Comparison of ENCODE assay signal across 8 cellular contexts in the genomic region with DNA sequence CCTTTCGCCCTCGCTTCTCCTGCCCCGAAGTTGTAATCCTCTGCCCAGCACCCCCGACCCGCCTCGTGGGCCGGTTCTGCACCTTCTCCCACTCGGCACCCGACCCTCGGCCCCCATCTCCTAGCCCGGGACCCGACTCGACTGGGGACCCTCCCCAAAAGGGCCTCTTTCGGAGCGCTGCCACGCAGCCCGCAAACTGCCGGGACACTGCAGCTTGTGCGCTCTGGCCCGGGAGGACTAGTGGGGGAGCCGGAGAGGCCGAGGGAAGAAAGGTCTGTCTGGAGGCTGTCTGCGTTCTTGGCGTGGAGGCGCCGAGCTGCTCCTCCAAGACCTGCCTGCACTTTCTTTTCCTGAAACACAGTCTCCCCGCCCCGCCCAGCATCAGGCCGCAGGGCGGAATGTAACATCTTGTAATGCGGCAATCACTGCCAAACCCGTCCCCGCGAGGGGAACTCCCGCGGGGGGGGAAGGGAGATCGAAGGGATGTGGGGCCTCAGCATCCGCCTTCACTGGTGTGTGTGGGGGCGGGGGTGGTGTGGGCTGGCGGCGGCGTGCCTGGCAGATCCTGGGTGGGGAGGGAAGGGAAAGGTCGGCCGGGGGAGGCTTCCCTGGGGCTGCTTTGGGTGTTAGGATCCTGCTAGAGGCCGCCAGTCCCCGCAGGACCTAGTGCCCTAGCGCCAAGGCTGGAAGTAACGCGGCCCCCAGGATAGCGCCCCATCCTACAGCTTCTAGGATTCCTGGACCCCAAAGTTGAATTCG. TPM values are rescaled to one million over a fixed set of nuclear protein-coding genes. Genes with fewer than 3 reads are reported as not detected.
A peak's percentile ranks its signal among the peaks of the same experiment; 100 is the strongest.
DNase-seq lines count a peak whose midpoint lies in the region; ATAC-seq and TF ChIP-seq lines count a peak whose summit lies in the region.

No MANE protein-coding gene starts in this region.

- TF ChIP-seq EP300 in SK-N-SH (IDR thresholded peaks at IDR 0.05; ENCODE audit: borderline replicate concordance in 1 of 2, low read depth in 1 of 2, low read length in 1 of 2) = no peak

- WGBS in SK-N-SH (ENCODE audit: low lambda C conversion rate) = 0% methylated on average over 27 of the region's 51 CpGs
- 1% methylated on average over 39 of the region's 51 CpGs for WGBS in hepatocyte (ENCODE audit: low lambda C conversion rate, missing lambda C conversion rate)

- H3K4me1 ChIP-seq in CD8-positive, alpha-beta T cell (ENCODE audit: insufficient read depth, low read length) = peaks cover 56% of the 10 kb centered on the region
- H3K4me1 ChIP-seq in HEK293 (ENCODE audit: control insufficient read depth, insufficient read depth, low read length) (peaks cover 12% of the 10 kb centered on the region), SK-N-SH (ENCODE audit: control insufficient read depth in 1 of 2, insufficient read depth in 2 of 2, low read depth in 1 of 2, low read length in 1 of 2) (peaks cover 22% of the 10 kb centered on the region in 2 experiments), adipocyte (ENCODE audit: control insufficient read depth, insufficient read depth, low read length) (peaks cover 44% of the 10 kb centered on the region), hepatocyte (ENCODE audit: insufficient read depth) (peaks cover 40% of the 10 kb centered on the region), skeletal muscle tissue (ENCODE audit: control insufficient read depth in 3 of 3, insufficient read depth in 3 of 3, low read length in 3 of 3) (peaks cover 28 to 45% (median 39%) of the 10 kb centered on the region in 3 donors)

- peaks cover 32% of the 10 kb centered on the region for H3K4me1 Mint-ChIP-seq in CD8-positive, alpha-beta T cell (ENCODE audit: low read depth)

- peak overlapping the region; percentile 64; the same call in 1 of the 2 replicates for H2AFZ ChIP-seq in SK-N-SH (ENCODE audit: low read depth)
- peak overlapping the region; percentile 39 for H2AFZ ChIP-seq in hepatocyte

- ATAC-seq in CD8-positive, alpha-beta T cell = peak; percentile 89
- ATAC-seq in HG03520 (IDR thresholded peaks at IDR 0.05; ENCODE audit: unreplicated experiment) = no peak
- ATAC-seq in HG03025 (IDR thresholded peaks at IDR 0.05; ENCODE audit: low FRiP score, unreplicated experiment) = no peak

- H3K9me3 ChIP-seq in CD8-positive, alpha-beta T cell (ENCODE audit: low read length) = no peaks in the 10 kb centered on the region
- H3K9me3 ChIP-seq in HEK293 (ENCODE audit: control insufficient read depth, insufficient read depth, low read depth, low read length) = no peaks in the 10 kb centered on the region
- no peaks in the 10 kb centered on the region for H3K9me3 ChIP-seq in SK-N-SH
- H3K9me3 ChIP-seq in adipocyte (ENCODE audit: control insufficient read depth, low read length) = no peaks in the 10 kb centered on the region
- H3K9me3 ChIP-seq in hepatocyte (ENCODE audit: low read depth) = no peaks in the 10 kb centered on the region
- H3K9me3 ChIP-seq in skeletal muscle tissue (ENCODE audit: control insufficient read depth in 3 of 3, low read length in 3 of 3) = no peaks in the 10 kb centered on the region

- H3K9ac ChIP-seq in SK-N-SH (peak overlapping the region; percentile 27; the same call in 1 of the 2 replicates), adipocyte (ENCODE audit: low read length) (peak overlapping the region; percentile 66), skeletal muscle tissue (ENCODE audit: low read depth in 1 of 3, low read length in 3 of 3) (peak overlapping the region in 1 of 3 donors; percentile 45)

- peak overlapping the region; percentile 56 for H3K4me3 ChIP-seq in CD8-positive, alpha-beta T cell (ENCODE audit: low read depth, low read length)
- H3K4me3 ChIP-seq in HEK293 (ENCODE audit: low read depth, low read length) (peak overlapping the region; percentile 83), SK-N-SH (ENCODE audit: low read depth in 2 of 2, low read length in 1 of 2) (peak overlapping the region; percentile 36 to 59), adipocyte (ENCODE audit: low read length) (peak overlapping the region; percentile 82), hepatocyte (no peak overlapping the region), skeletal muscle tissue (ENCODE audit: low read length in 3 of 3) (peak overlapping the region; percentile 23 to 64 (median 63))

- peak; percentile 52 to 91 (median 75) for DNase-seq in CD8-positive, alpha-beta T cell
- peak; percentile 74 for DNase-seq in SK-N-SH
- peak; percentile 97 for DNase-seq in adipocyte (ENCODE audit: low read depth)
- DNase-seq in hepatocyte (ENCODE audit: low spot score) = peak; percentile 67

- H3K4me3 Mint-ChIP-seq in CD8-positive, alpha-beta T cell = peak overlapping the region; percentile 86

- POLR2A ChIA-PET in CD8-positive, alpha-beta T cell (lab: Charles Lee) = interaction anchor here (0.8 to 2.0 kb wide), 4 partner anchors 9 to 14 kb away, joined by 3 to 6 read pairs (median 4); no protein-coding TSS in a partner anchor
- POLR2A ChIA-PET in HEK293 (lab: Yijun Ruan, JAX) = interaction anchor here (0.7 to 8.7 kb wide), 15 partner anchors 11 to 261 kb away, joined by 3 to 147 read pairs (median 4); partner anchors contain the start of genes DLX1, HAT1 and SLC25A12
- POLR2A ChIA-PET in SK-N-SH (lab: Yijun Ruan, JAX) = no interaction called here

- peak overlapping the region; percentile 90 for H3K4me2 ChIP-seq in SK-N-SH
- H3K4me2 ChIP-seq in hepatocyte = peak overlapping the region; percentile 93

- TF ChIP-seq RAD21 in SK-N-SH (IDR thresholded peaks at IDR 0.05; ENCODE audit: low read length) = no peak

- no peaks in the 10 kb centered on the region for H3K36me3 Mint-ChIP-seq in CD8-positive, alpha-beta T cell

- CTCF ChIA-PET in CD8-positive, alpha-beta T cell (lab: Charles Lee) = interaction anchor here (1.2 to 3.6 kb wide), 2 partner anchors 10 to 12 kb away, joined by 3 to 12 read pairs; no protein-coding TSS in a partner anchor
- CTCF ChIA-PET in HEK293 (lab: Yijun Ruan, JAX) (interaction anchor here (0.5 to 2.3 kb wide), 8 partner anchors 10 to 402 kb away, joined by 3 to 9 read pairs (median 4); partner anchors contain the start of gene DLX1), SK-N-SH (lab: Yijun Ruan, JAX) (interaction anchor here (0.8 to 2.4 kb wide), 10 partner anchors 8 to 391 kb away, joined by 3 to 14 read pairs (median 4); partner anchors contain the start of gene DLX1)

- intact Hi-C loops in CD8-positive, alpha-beta T cell (cut with DNase I, micrococcal nuclease) = no loop called here

- H3K27me3 ChIP-seq in CD8-positive, alpha-beta T cell (ENCODE audit: insufficient read depth, low read length) = peaks cover 92% of the 10 kb centered on the region
- H3K27me3 ChIP-seq in SK-N-SH (ENCODE audit: insufficient read depth) (peaks cover 66% of the 10 kb centered on the region), adipocyte (replicated peaks; ENCODE audit: control insufficient read depth, insufficient read depth, low read length) (peaks cover 34% of the 10 kb centered on the region), hepatocyte (peaks cover 98% of the 10 kb centered on the region), skeletal muscle tissue (ENCODE audit: control insufficient read depth in 3 of 3, insufficient read depth in 3 of 3, low read length in 3 of 3) (peaks cover 95 to 98% (median 97%) of the 10 kb centered on the region in 3 donors)

- H3K9me3 Mint-ChIP-seq in CD8-positive, alpha-beta T cell = no peaks in the 10 kb centered on the region

- peak overlapping the region; percentile 39 for H3K27ac Mint-ChIP-seq in CD8-positive, alpha-beta T cell

- H3K79me2 ChIP-seq in SK-N-SH (ENCODE audit: insufficient read depth) (no peaks in the 10 kb centered on the region), hepatocyte (no peaks in the 10 kb centered on the region)

- H3K9me2 ChIP-seq in SK-N-SH = no peaks in the 10 kb centered on the region
- no peaks in the 10 kb centered on the region for H3K9me2 ChIP-seq in hepatocyte (replicated peaks; ENCODE audit: insufficient read depth)

- no peaks in the 10 kb centered on the region for H3K36me3 ChIP-seq in CD8-positive, alpha-beta T cell (ENCODE audit: insufficient read depth, low read length)
- H3K36me3 ChIP-seq in HEK293 (ENCODE audit: control insufficient read depth in 2 of 2, insufficient read depth in 1 of 2, low read length in 2 of 2) (peaks cover 0 to 11% of the 10 kb centered on the region in 2 experiments; a peak in 1 of 3 replicates), SK-N-SH (replicated peaks in 1 of 2; ENCODE audit: control insufficient read depth in 1 of 2, insufficient read depth in 2 of 2, low read length in 1 of 2) (no peaks in the 10 kb centered on the region), adipocyte (ENCODE audit: control insufficient read depth, insufficient read depth, low read length, severe bottlenecking) (no peaks in the 10 kb centered on the region), hepatocyte (replicated peaks; ENCODE audit: insufficient read depth, low read depth) (no peaks in the 10 kb centered on the region), skeletal muscle tissue (ENCODE audit: control insufficient read depth in 3 of 3, insufficient read depth in 3 of 3, low read length in 3 of 3) (no peaks in the 10 kb centered on the region)

- peaks cover 24% of the 10 kb centered on the region for H3F3A ChIP-seq in SK-N-SH (replicated peaks; ENCODE audit: insufficient read depth)

- no peak overlapping the region for H3K27ac ChIP-seq in CD8-positive, alpha-beta T cell (ENCODE audit: low read depth, low read length)
- H3K27ac ChIP-seq in HEK293 (ENCODE audit: extremely low read depth, low read depth, low read length) = peak overlapping the region; percentile 99
- no peak overlapping the region for H3K27ac ChIP-seq in SK-N-SH (ENCODE audit: low read depth in 2 of 2, low read length in 1 of 2)
- H3K27ac ChIP-seq in hepatocyte = no peak overlapping the region
- H3K27ac ChIP-seq in skeletal muscle tissue (ENCODE audit: low read depth, low read length) = no peak overlapping the region

- H3K27me3 Mint-ChIP-seq in CD8-positive, alpha-beta T cell (ENCODE audit: low read depth) = peaks cover 68% of the 10 kb centered on the region

- TF ChIP-seq CTCF in CD8-positive, alpha-beta T cell (IDR thresholded peaks at IDR 0.05) = no peak
- TF ChIP-seq CTCF in HEK293 (tag by site-specific recombination; IDR thresholded peaks at IDR 0.05) (peak; percentile 9; the same call in 1 of the 2 replicates), SK-N-SH (IDR thresholded peaks at IDR 0.05) (no peak), hepatocyte (IDR thresholded peaks at IDR 0.05; ENCODE audit: poor library complexity) (no peak)

- H4K20me1 ChIP-seq in SK-N-SH (ENCODE audit: insufficient read depth) (0 out of 2 replicates have a peak, but pooled peaks cover 18% of the 10 kb centered on the region), hepatocyte (ENCODE audit: insufficient read depth, poor library complexity, severe bottlenecking) (no peaks in the 10 kb centered on the region)

RNA-seq across cellular contexts. Expression of gene DLX2, which starts 7.4 kb away (rescaled TPM):
- under 1 TPM in 1 of 2 experiments, not detected in 1; 0.14 TPM for total RNA-seq in CD8-positive, alpha-beta T cell
- polyA plus RNA-seq in SK-N-SH (2012; rRNA removed) (0.02 TPM in 2 replicates), hepatocyte (1.2 and 2.8 TPM in 2 replicates)
- 0.03 TPM in 2 replicates for polyA plus RNA-seq in SK-N-SH (2012; cell fraction: cytosol; rRNA removed)
- 0.13 and 0.15 TPM in 2 replicates for polyA plus RNA-seq in SK-N-SH (2012; cell fraction: nucleus; rRNA removed)
- total RNA-seq in hepatocyte (0.04 and 0.37 TPM in 2 replicates), skeletal muscle tissue (not detected)

RNA-seq across cellular contexts. Expression of gene DLX1, which starts 10.0 kb away (rescaled TPM):
- total RNA-seq in CD8-positive, alpha-beta T cell = not detected
- 0.07 and 0.13 TPM in 2 replicates for polyA plus RNA-seq in SK-N-SH (2012; rRNA removed)
- polyA plus RNA-seq in SK-N-SH (2012; cell fraction: cytosol; rRNA removed) = 0.09 and 0.12 TPM in 2 replicates
- 0.22 and 0.37 TPM in 2 replicates for polyA plus RNA-seq in SK-N-SH (2012; cell fraction: nucleus; rRNA removed)
- not detected in 2 replicates for total RNA-seq in hepatocyte
- polyA plus RNA-seq in hepatocyte = 0.44 TPM in 1 of 2 replicates, not detected in the other
- not detected for total RNA-seq in skeletal muscle tissue
